1 cellular context compared by ENCODE assay signal in the genomic region with DNA sequence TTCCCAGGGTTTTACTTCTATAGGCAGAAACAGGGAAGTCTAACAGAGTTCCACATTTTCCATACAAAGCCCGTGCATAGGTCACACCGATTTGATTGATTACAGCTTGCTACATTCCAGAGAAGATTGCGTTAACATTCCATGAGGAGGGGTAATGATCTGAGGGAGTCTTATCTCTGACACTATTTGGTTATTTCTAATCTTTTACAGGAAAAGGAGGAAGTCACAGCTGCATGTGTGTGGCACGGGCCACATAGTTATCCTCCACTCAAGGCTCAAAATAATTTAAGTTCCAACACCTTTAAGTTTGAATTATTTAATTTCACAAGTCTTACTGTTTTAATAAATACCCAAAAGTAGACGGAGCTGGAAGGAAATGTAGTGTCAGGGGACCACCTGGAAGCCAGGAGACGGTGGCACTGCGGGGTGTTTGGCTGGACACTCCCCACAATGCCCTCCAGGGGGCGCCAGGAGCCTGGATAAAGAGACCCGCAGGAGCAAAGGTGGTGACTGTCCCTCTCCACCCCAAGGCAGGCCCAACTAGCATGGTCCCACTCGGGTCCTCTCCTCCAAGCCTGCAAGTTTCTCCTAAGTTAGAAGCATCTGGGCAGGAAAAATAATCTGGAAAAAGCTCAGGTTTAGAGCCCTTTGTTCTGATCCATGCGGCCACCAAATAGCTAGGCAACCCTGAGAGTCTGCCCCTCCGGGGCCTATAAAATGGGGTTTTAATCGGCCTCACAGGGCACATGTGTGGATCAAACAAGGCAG.
A peak's percentile ranks its signal among the peaks of the same experiment; 100 is the strongest.
TF ChIP-seq lines count a peak whose summit lies in the region.

No MANE protein-coding gene starts in this region.

TF ChIP-seq in HEK293, 187 proteins besides CTCF, POLR2A, EP300 and RAD21 (continued from another document):
- no peak for TF ChIP-seq ZNF585B (tag by site-specific recombination; IDR thresholded peaks at IDR 0.05)
- TF ChIP-seq ZNF391 (tag by site-specific recombination; IDR thresholded peaks at IDR 0.05; ENCODE audit: borderline replicate concordance, low read depth), result 0 out of 2 replicates have a peak, but pooled peaks have one; percentile 48
- TF ChIP-seq ZNF837 (tag by site-specific recombination; IDR thresholded peaks at IDR 0.05), result no peak
- TF ChIP-seq ZNF561 (tag by site-specific recombination; IDR thresholded peaks at IDR 0.05; ENCODE audit: borderline replicate concordance), result no peak
- peak; percentile 24; the same call in 1 of the 2 replicates for TF ChIP-seq ZBTB8A (tag by site-specific recombination; IDR thresholded peaks at IDR 0.05)
- TF ChIP-seq ZSCAN30 (tag by site-specific recombination; IDR thresholded peaks at IDR 0.05), result peak; percentile 87
- TF ChIP-seq, protein P1, sequence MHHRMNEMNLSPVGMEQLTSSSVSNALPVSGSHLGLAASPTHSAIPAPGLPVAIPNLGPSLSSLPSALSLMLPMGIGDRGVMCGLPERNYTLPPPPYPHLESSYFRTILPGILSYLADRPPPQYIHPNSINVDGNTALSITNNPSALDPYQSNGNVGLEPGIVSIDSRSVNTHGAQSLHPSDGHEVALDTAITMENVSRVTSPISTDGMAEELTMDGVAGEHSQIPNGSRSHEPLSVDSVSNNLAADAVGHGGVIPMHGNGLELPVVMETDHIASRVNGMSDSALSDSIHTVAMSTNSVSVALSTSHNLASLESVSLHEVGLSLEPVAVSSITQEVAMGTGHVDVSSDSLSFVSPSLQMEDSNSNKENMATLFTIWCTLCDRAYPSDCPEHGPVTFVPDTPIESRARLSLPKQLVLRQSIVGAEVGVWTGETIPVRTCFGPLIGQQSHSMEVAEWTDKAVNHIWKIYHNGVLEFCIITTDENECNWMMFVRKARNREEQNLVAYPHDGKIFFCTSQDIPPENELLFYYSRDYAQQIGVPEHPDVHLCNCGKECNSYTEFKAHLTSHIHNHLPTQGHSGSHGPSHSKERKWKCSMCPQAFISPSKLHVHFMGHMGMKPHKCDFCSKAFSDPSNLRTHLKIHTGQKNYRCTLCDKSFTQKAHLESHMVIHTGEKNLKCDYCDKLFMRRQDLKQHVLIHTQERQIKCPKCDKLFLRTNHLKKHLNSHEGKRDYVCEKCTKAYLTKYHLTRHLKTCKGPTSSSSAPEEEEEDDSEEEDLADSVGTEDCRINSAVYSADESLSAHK (tag by site-specific recombination; IDR thresholded peaks at IDR 0.05), result peak; percentile 80
- no peak for TF ChIP-seq ZNF658 (tag by site-specific recombination; IDR thresholded peaks at IDR 0.05)
- TF ChIP-seq, protein P2, sequence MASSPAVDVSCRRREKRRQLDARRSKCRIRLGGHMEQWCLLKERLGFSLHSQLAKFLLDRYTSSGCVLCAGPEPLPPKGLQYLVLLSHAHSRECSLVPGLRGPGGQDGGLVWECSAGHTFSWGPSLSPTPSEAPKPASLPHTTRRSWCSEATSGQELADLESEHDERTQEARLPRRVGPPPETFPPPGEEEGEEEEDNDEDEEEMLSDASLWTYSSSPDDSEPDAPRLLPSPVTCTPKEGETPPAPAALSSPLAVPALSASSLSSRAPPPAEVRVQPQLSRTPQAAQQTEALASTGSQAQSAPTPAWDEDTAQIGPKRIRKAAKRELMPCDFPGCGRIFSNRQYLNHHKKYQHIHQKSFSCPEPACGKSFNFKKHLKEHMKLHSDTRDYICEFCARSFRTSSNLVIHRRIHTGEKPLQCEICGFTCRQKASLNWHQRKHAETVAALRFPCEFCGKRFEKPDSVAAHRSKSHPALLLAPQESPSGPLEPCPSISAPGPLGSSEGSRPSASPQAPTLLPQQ (tag by site-specific recombination; IDR thresholded peaks at IDR 0.05), result 0 out of 2 replicates have a peak, but pooled peaks have one; percentile 31
- TF ChIP-seq ZNF792 (tag by site-specific recombination; IDR thresholded peaks at IDR 0.05), result no peak
- peak; percentile 67 for TF ChIP-seq ZNF335 (tag by site-specific recombination; conservative IDR thresholded peaks at IDR 0.05)
- TF ChIP-seq KLF8 (tag by site-specific recombination; IDR thresholded peaks at IDR 0.05), result peak; percentile 53; the same call in 1 of the 2 replicates
- TF ChIP-seq SP7 (tag by site-specific recombination; IDR thresholded peaks at IDR 0.05), result peak; percentile 36; the same call in 1 of the 2 replicates
- no peak for TF ChIP-seq OVOL3 (tag by site-specific recombination; IDR thresholded peaks at IDR 0.05)
- peak; percentile 51; the same call in 1 of the 2 replicates for TF ChIP-seq ZFP37 (tag by site-specific recombination; IDR thresholded peaks at IDR 0.05)
- no peak for TF ChIP-seq KLF9 (tag by site-specific recombination; IDR thresholded peaks at IDR 0.05; ENCODE audit: low read depth)
- no peak for TF ChIP-seq ZNF529 (tag by site-specific recombination; IDR thresholded peaks at IDR 0.05; ENCODE audit: insufficient replicate concordance)
- peak; percentile 28; the same call in 1 of the 2 replicates for TF ChIP-seq GLIS1 (tag by site-specific recombination; IDR thresholded peaks at IDR 0.05)
- TF ChIP-seq ZNF596 (tag by site-specific recombination; IDR thresholded peaks at IDR 0.05), result no peak
- peak; percentile 83 for TF ChIP-seq ZNF654 (tag by site-specific recombination; IDR thresholded peaks at IDR 0.05; ENCODE audit: low read depth)
- TF ChIP-seq ZNF121 (tag by site-specific recombination; IDR thresholded peaks at IDR 0.05), result peak; percentile 100
- TF ChIP-seq ZNF221 (tag by site-specific recombination; IDR thresholded peaks at IDR 0.05; ENCODE audit: borderline replicate concordance), result no peak
- TF ChIP-seq, protein P3, sequence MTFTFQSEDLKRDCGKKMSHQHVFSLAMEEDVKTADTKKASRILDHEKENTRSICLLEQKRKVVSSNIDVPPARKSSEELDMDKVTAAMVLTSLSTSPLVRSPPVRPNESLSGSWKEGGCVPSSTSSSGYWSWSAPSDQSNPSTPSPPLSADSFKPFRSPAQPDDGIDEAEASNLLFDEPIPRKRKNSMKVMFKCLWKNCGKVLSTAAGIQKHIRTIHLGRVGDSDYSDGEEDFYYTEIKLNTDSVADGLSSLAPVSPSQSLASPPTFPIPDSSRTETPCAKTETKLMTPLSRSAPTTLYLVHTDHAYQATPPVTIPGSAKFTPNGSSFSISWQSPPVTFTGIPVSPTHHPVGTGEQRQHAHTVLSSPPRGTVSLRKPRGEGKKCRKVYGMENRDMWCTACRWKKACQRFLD (tag by site-specific recombination; IDR thresholded peaks at IDR 0.05), result no peak
- TF ChIP-seq, protein P4, sequence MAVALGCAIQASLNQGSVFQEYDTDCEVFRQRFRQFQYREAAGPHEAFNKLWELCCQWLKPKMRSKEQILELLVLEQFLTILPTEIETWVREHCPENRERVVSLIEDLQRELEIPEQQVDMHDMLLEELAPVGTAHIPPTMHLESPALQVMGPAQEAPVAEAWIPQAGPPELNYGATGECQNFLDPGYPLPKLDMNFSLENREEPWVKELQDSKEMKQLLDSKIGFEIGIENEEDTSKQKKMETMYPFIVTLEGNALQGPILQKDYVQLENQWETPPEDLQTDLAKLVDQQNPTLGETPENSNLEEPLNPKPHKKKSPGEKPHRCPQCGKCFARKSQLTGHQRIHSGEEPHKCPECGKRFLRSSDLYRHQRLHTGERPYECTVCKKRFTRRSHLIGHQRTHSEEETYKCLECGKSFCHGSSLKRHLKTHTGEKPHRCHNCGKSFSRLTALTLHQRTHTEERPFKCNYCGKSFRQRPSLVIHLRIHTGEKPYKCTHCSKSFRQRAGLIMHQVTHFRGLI (tag by site-specific recombination; IDR thresholded peaks at IDR 0.05), result 0 out of 2 replicates have a peak, but pooled peaks have one; percentile 21
- peak; percentile 85; the same call in 1 of the 2 replicates for TF ChIP-seq ZNF660 (tag by site-specific recombination; IDR thresholded peaks at IDR 0.05)
